ENCODE assay signal across 35 cellular contexts in genomic region chr3:73549071-73549600, GRCh38.
A peak's percentile ranks its signal among the peaks of the same experiment; 100 is the strongest.
DNase-seq lines count a peak whose midpoint lies in the region; ATAC-seq, FAIRE-seq and TF ChIP-seq lines count a peak whose summit lies in the region.
"Had no signal": no experiment of that assay in that cellular context is flagged by ENCODE, and none has a peak within 500 bp of the region (broad histone marks: within the 10 kb centered on the region; RNA-seq: fewer than 3 reads in every experiment).

No MANE protein-coding gene starts in this region.

- no peak overlapping the region for H3K4me3 ChIP-seq in body of pancreas
- no peak overlapping the region for H3K4me3 ChIP-seq in small intestine (ENCODE audit: low read depth in 1 of 2, low read length in 2 of 2)
- H3K4me3 ChIP-seq in upper lobe of right lung = no peak overlapping the region
- no peak overlapping the region for H3K4me3 ChIP-seq in H7 (ENCODE audit: insufficient read depth, low read depth, low read length)
- H3K4me3 ChIP-seq: gastrocnemius medialis, HAP-1, hepatocyte, lower lobe of right lung, PC-9, right atrium auricular region, thyroid gland had no signal

- FAIRE-seq in small intestine (lab: Jason Lieb, UNC) = no peak
- FAIRE-seq: A204.1, endometrium, GM19239 had no signal

- intact Hi-C loops in body of pancreas (cut with DNase I) = no loop called here
- intact Hi-C loops in left colon (cut with DNase I, micrococcal nuclease) = no loop called here
- intact Hi-C loops in upper lobe of right lung (cut with DNase I) = no loop called here

- H3K4me1 ChIP-seq in body of pancreas = peaks cover 26% of the 10 kb centered on the region
- peaks cover 7 to 11% of the 10 kb centered on the region in 2 donors for H3K4me1 ChIP-seq in small intestine (ENCODE audit: control insufficient read depth in 2 of 2, insufficient read depth in 1 of 2, low read depth in 1 of 2, low read length in 1 of 2)
- no peaks in the 10 kb centered on the region for H3K4me1 ChIP-seq in upper lobe of right lung
- H3K4me1 ChIP-seq: HAP-1, parathyroid adenoma, thyroid gland had no signal

- no peaks in the 10 kb centered on the region for H3K36me3 ChIP-seq in body of pancreas (replicated peaks in 1 of 2; ENCODE audit: insufficient read depth in 1 of 2, low read depth in 2 of 2)
- no peaks in the 10 kb centered on the region for H3K36me3 ChIP-seq in small intestine (ENCODE audit: control insufficient read depth in 2 of 2, insufficient read depth in 2 of 2, low read length in 2 of 2)
- no peaks in the 10 kb centered on the region for H3K36me3 ChIP-seq in upper lobe of right lung
- H3K36me3 ChIP-seq in H7 (replicated peaks; ENCODE audit: control insufficient read depth, insufficient read depth, low read length) = no peaks in the 10 kb centered on the region
- H3K36me3 ChIP-seq: gastrocnemius medialis, HAP-1, lower lobe of right lung, right atrium auricular region, thyroid gland had no signal

- TF ChIP-seq CTCF in body of pancreas (IDR thresholded peaks at IDR 0.05) (no peak), upper lobe of right lung (IDR thresholded peaks at IDR 0.05) (no peak)

- H3K27me3 ChIP-seq in body of pancreas (no peaks in the 10 kb centered on the region), small intestine (ENCODE audit: control insufficient read depth in 2 of 2, insufficient read depth in 2 of 2, low read length in 2 of 2) (no peaks in the 10 kb centered on the region), upper lobe of right lung (no peaks in the 10 kb centered on the region), H7 (ENCODE audit: control insufficient read depth, insufficient read depth, low read length) (no peaks in the 10 kb centered on the region)
- H3K27me3 ChIP-seq: gastrocnemius medialis, hepatocyte, right atrium auricular region, thyroid gland had no signal

- DNase-seq in NCI-H2227 (lab: John Stamatoyannopoulos, UW; ENCODE audit: unreplicated experiment) = peak; percentile 19
- DNase-seq in NCI-H2227 treated with DMSO at 0.1 percent for 48 hours (lab: John Stamatoyannopoulos, UW) = no peak
- peak; percentile 31 to 60 (median 35) for DNase-seq in body of pancreas
- no peak for DNase-seq in left colon
- peak; percentile 81 for DNase-seq in small intestine
- DNase-seq in upper lobe of right lung = no peak
- DNase-seq in H7 = no peak
- no peak for DNase-seq in stimulated activated CD4-positive, alpha-beta T cell treated with anti-CD3 and anti-CD28 coated beads, Interleukin-2, amount 100 ng/mL, for 24 hours
- DNase-seq: activated CD4-positive, alpha-beta T cell treated with anti-CD3 and anti-CD28 coated beads, Interleukin-2, amount 50 U/mL, for 48 hours; activated CD4-positive, CD25-positive, alpha-beta regulatory T cell treated with anti-CD3 and anti-CD28 coated beads, Interleukin-2, amount 50 U/mL, for 72 hours; activated naive CD8-positive, alpha-beta T cell treated with anti-CD3 and anti-CD28 coated beads, Interleukin-2, amount 50 U/mL, for 24 hours; activated T-cell treated with anti-CD3 and anti-CD28 coated beads, Interleukin-2, amount 50 U/mL, for 72 hours; CD4-positive, CD25-positive, alpha-beta regulatory T cell; central memory CD4-positive, alpha-beta T cell; dermis blood vessel endothelial cell; gastrocnemius medialis; Kasumi-1; kidney glomerular epithelial cell; lower lobe of right lung; MV-4-11; NCI-H1694 treated with DMSO at 0.1 percent for 48 hours; NCI-H2171; NCI-H524 treated with DMSO at 0.1 percent for 48 hours; PC-9; SHP77; stimulated activated CD4-positive, alpha-beta T cell treated with anti-CD3 and anti-CD28 coated beads, Interleukin-2, amount 100 ng/mL, for 48 hours; stimulated activated naive CD8-positive, alpha-beta T cell treated with anti-CD3 and anti-CD28 coated beads, Interleukin-15, amount 100 ng/mL, for 72 hours; thyroid gland had no signal

- 53 to 56% methylated on average over 8 of the region's 8 CpGs for WGBS in body of pancreas, 2 donors
- 14 to 58% (median 36%) methylated on average over 8 of the region's 8 CpGs for WGBS in small intestine, 3 donors

- ATAC-seq in body of pancreas (peak; percentile 69), left colon (peak; percentile 54), upper lobe of right lung (no peak)
- ATAC-seq: activated naive CD8-positive, alpha-beta T cell treated with anti-CD3 and anti-CD28 coated beads, Interleukin-2, amount 50 U/mL, for 24 hours; activated T-cell treated with anti-CD3 and anti-CD28 coated beads, Interleukin-2, amount 50 U/mL, for 72 hours; gastrocnemius medialis; lower lobe of right lung; stimulated activated naive CD8-positive, alpha-beta T cell treated with anti-CD3 and anti-CD28 coated beads, Interleukin-15, amount 100 ng/mL, for 72 hours had no signal

- H3K27ac ChIP-seq in body of pancreas = no peak overlapping the region
- H3K27ac ChIP-seq in small intestine (ENCODE audit: low read depth in 1 of 2, low read length in 1 of 2) = peak overlapping the region in 1 of 2 donors; percentile 42
- no peak overlapping the region for H3K27ac ChIP-seq in upper lobe of right lung
- H3K27ac ChIP-seq: gastrocnemius medialis, lower lobe of right lung, parathyroid adenoma, PC-9, thyroid gland had no signal

- no peaks in the 10 kb centered on the region for H3K9me3 ChIP-seq in body of pancreas
- no peaks in the 10 kb centered on the region for H3K9me3 ChIP-seq in small intestine (ENCODE audit: control insufficient read depth, low read depth)
- no peaks in the 10 kb centered on the region for H3K9me3 ChIP-seq in upper lobe of right lung
- H3K9me3 ChIP-seq: gastrocnemius medialis, HAP-1, lower lobe of right lung, right atrium auricular region, thyroid gland had no signal

- TF ChIP-seq POLR2A in body of pancreas (IDR thresholded peaks at IDR 0.05) = no peak

Comparison
In these comparisons a context has a peak if more than half of its experiments do, and no peak if none do; other contexts are left out.
1. DNase-seq: peak in NCI-H2227 (single experiment), body of pancreas (4 of 4) and small intestine (single experiment); none in NCI-H2227 treated with DMSO at 0.1 percent for 48 hours (single experiment), left colon (0 of 2), upper lobe of right lung (single experiment), H7 (single experiment) and stimulated activated CD4-positive, alpha-beta T cell treated with anti-CD3 and anti-CD28 coated beads, Interleukin-2, amount 100 ng/mL, for 24 hours (0 of 2).